18 cellular contexts compared by ENCODE assay signal in genomic region chr5:56059854-56060253, GRCh38.
DNase-seq lines count a peak whose midpoint lies in the region; ATAC-seq, FAIRE-seq and TF ChIP-seq lines count a peak whose summit lies in the region.
"Had no signal": no experiment of that assay in that cellular context is flagged by ENCODE, and none has a peak within 500 bp of the region (broad histone marks: within the 10 kb centered on the region; RNA-seq: fewer than 3 reads in every experiment).

No MANE protein-coding gene starts in this region.

- peak overlapping the region; percentile 84 for H3K27ac Mint-ChIP-seq in CD8-positive, alpha-beta T cell
- peak overlapping the region; percentile 67 for H3K27ac Mint-ChIP-seq in activated naive CD8-positive, alpha-beta T cell treated with anti-CD3 and anti-CD28 coated beads, Interleukin-2, amount 50 U/mL, for 24 hours
- H3K27ac Mint-ChIP-seq in mesothelial cell of epicardium, result peak overlapping the region; percentile 62
- H3K27ac Mint-ChIP-seq: HFFc6 had no signal

- no peaks in the 10 kb centered on the region for H3K9me3 ChIP-seq in CD8-positive, alpha-beta T cell (ENCODE audit: low read length)

- no peaks in the 10 kb centered on the region for H3K36me3 Mint-ChIP-seq in CD8-positive, alpha-beta T cell
- H3K36me3 Mint-ChIP-seq in activated naive CD8-positive, alpha-beta T cell treated with anti-CD3 and anti-CD28 coated beads, Interleukin-2, amount 50 U/mL, for 24 hours (ENCODE audit: low read depth), result peaks cover 1% of the 10 kb centered on the region
- no peaks in the 10 kb centered on the region for H3K36me3 Mint-ChIP-seq in mesothelial cell of epicardium

- no peak for FAIRE-seq in GM19239 (lab: Jason Lieb, UNC)
- FAIRE-seq: GM12892, HepG2 had no signal

- CTCF ChIA-PET in CD8-positive, alpha-beta T cell (lab: Charles Lee), result interaction anchor here (0.8 to 1.8 kb wide), 3 partner anchors 9 to 91 kb away, joined by 3 to 5 read pairs (median 5); no protein-coding TSS in a partner anchor

- H3K4me1 ChIP-seq in CD8-positive, alpha-beta T cell (ENCODE audit: insufficient read depth, low read length), result peaks cover 68% of the 10 kb centered on the region

- H3K9me3 Mint-ChIP-seq in CD8-positive, alpha-beta T cell, result no peaks in the 10 kb centered on the region
- H3K9me3 Mint-ChIP-seq in activated naive CD8-positive, alpha-beta T cell treated with anti-CD3 and anti-CD28 coated beads, Interleukin-2, amount 50 U/mL, for 24 hours, result peaks cover 4% of the 10 kb centered on the region
- H3K9me3 Mint-ChIP-seq in mesothelial cell of epicardium, result no peaks in the 10 kb centered on the region
- H3K9me3 Mint-ChIP-seq: HFFc6 had no signal

- H3K27ac ChIP-seq in CD8-positive, alpha-beta T cell (ENCODE audit: low read depth, low read length), result no peak overlapping the region
- H3K27ac ChIP-seq: RWPE1 had no signal

- H3K4me3 ChIP-seq in CD8-positive, alpha-beta T cell (ENCODE audit: low read depth, low read length), result no peak overlapping the region

- intact Hi-C loops in CD8-positive, alpha-beta T cell (cut with DNase I, micrococcal nuclease), result loop anchor here (2.0 to 5.0 kb wide), 5 partner anchors 32 to 142 kb away; partner anchors contain the start of gene IL6ST (in 2 of the 2)

- peak overlapping the region; percentile 4 for H3K4me3 Mint-ChIP-seq in CD8-positive, alpha-beta T cell
- H3K4me3 Mint-ChIP-seq in activated naive CD8-positive, alpha-beta T cell treated with anti-CD3 and anti-CD28 coated beads, Interleukin-2, amount 50 U/mL, for 24 hours, result no peak overlapping the region
- no peak overlapping the region for H3K4me3 Mint-ChIP-seq in mesothelial cell of epicardium
- H3K4me3 Mint-ChIP-seq: CD14-positive monocyte, HFFc6 had no signal

- peak; percentile 27 for DNase-seq in CD1c-positive myeloid dendritic cell (ENCODE audit: extremely low spot score)
- no peak for DNase-seq in CD8-positive, alpha-beta T cell
- DNase-seq in activated naive CD8-positive, alpha-beta T cell treated with anti-CD3 and anti-CD28 coated beads, Interleukin-2, amount 50 U/mL, for 24 hours, result no peak
- DNase-seq in mesothelial cell of epicardium (ENCODE audit: low spot score in 2 of 2, unreplicated experiment in 2 of 2), result no peak
- no peak for DNase-seq in NCI-H2107 treated with DMSO at 0.1 percent for 48 hours (lab: John Stamatoyannopoulos, UW; ENCODE audit: unreplicated experiment)
- no peak for DNase-seq in GM19239 (ENCODE audit: insufficient read length, low spot score)
- no peak for DNase-seq in NCI-H1694 treated with DMSO at 0.1 percent for 48 hours (lab: John Stamatoyannopoulos, UW)
- DNase-seq: GF-D8, HFFc6, Kasumi-1, NCI-H2029, NCI-H510A, NCI-H774 had no signal

- no peaks in the 10 kb centered on the region for H3K36me3 ChIP-seq in CD8-positive, alpha-beta T cell (ENCODE audit: insufficient read depth, low read length)

- POLR2A ChIA-PET in CD8-positive, alpha-beta T cell (lab: Charles Lee), result interaction anchor here (1.6 to 2.3 kb wide), 3 partner anchors 9 to 77 kb away, joined by 5 to 13 read pairs (median 8); partner anchors contain the start of gene IL6ST

- no peak for ATAC-seq in CD8-positive, alpha-beta T cell
- ATAC-seq in activated naive CD8-positive, alpha-beta T cell treated with anti-CD3 and anti-CD28 coated beads, Interleukin-2, amount 50 U/mL, for 24 hours, result no peak
- ATAC-seq in GM21526 (IDR thresholded peaks at IDR 0.05; ENCODE audit: low FRiP score, unreplicated experiment), result no peak

- no peak for TF ChIP-seq CTCF in CD8-positive, alpha-beta T cell (IDR thresholded peaks at IDR 0.05)
- no peak for TF ChIP-seq CTCF in mesothelial cell of epicardium (IDR thresholded peaks at IDR 0.05; ENCODE audit: unreplicated experiment)

- no peaks in the 10 kb centered on the region for H3K27me3 ChIP-seq in CD8-positive, alpha-beta T cell (ENCODE audit: insufficient read depth, low read length)

- peaks cover 66% of the 10 kb centered on the region for H3K4me1 Mint-ChIP-seq in CD8-positive, alpha-beta T cell (ENCODE audit: low read depth)
- peaks cover 73% of the 10 kb centered on the region for H3K4me1 Mint-ChIP-seq in activated naive CD8-positive, alpha-beta T cell treated with anti-CD3 and anti-CD28 coated beads, Interleukin-2, amount 50 U/mL, for 24 hours
- H3K4me1 Mint-ChIP-seq in mesothelial cell of epicardium, result peaks cover 29% of the 10 kb centered on the region

- H3K27me3 Mint-ChIP-seq in CD8-positive, alpha-beta T cell (ENCODE audit: low read depth), result no peaks in the 10 kb centered on the region
- peaks cover 2% of the 10 kb centered on the region for H3K27me3 Mint-ChIP-seq in activated naive CD8-positive, alpha-beta T cell treated with anti-CD3 and anti-CD28 coated beads, Interleukin-2, amount 50 U/mL, for 24 hours
- no peaks in the 10 kb centered on the region for H3K27me3 Mint-ChIP-seq in mesothelial cell of epicardium (ENCODE audit: low read depth)
